In genomic region chr17:61631800-61632199, GRCh38 we compare ENCODE assay signal across 30 cellular contexts. TPM values are rescaled to one million over a fixed set of nuclear protein-coding genes. Genes with fewer than 3 reads are reported as not detected.
"Had no signal": no experiment of that assay in that cellular context is flagged by ENCODE, and none has a peak within 500 bp of the region (broad histone marks: within the 10 kb centered on the region; RNA-seq: fewer than 3 reads in every experiment).

No MANE protein-coding gene starts in this region.

- H3K27ac ChIP-seq: stomach, suprapubic skin, testis, thoracic aorta, thyroid gland, tibial artery, tibial nerve, transverse colon, upper lobe of left lung, upper lobe of right lung, uterus, vagina had no signal

- ATAC-seq: stimulated activated effector memory CD8-positive, alpha-beta T cell treated with anti-CD3 and anti-CD28 coated beads, Interleukin-12 subunit alpha, Interleukin-12 subunit beta, amount 100 ng/mL, for 72 hours; stimulated activated memory B cell treated with anti-CD40 and anti-IgM and Interleukin-4, amounts not matched to agents 10 μg/mL and 1 μg/mL and 100 μg/mL, for 72 hours; stimulated activated naive B cell treated with anti-CD40 and anti-IgM and Interleukin-4, amounts not matched to agents 10 μg/mL and 1 μg/mL and 100 μg/mL, for 72 hours; stimulated activated naive CD8-positive, alpha-beta T cell treated with anti-CD3 and anti-CD28 coated beads, Interleukin-15, amount 100 ng/mL, for 72 hours; stimulated activated naive CD8-positive, alpha-beta T cell treated with anti-CD3 and anti-CD28 coated beads, Interleukin-15, Interleukin-2, amounts not matched to agents 100 U/mL and 50 U/mL, for 24 hours; upper lobe of right lung had no signal

- H3K4me1 ChIP-seq: stomach, suprapubic skin, testis, thyroid gland, tibial artery, tibial nerve, transverse colon, upper lobe of left lung, upper lobe of right lung, uterus, vagina had no signal

- FAIRE-seq: urothelium cell line had no signal

- DNase-seq: stimulated activated CD4-positive, alpha-beta T cell treated with anti-CD3 and anti-CD28 coated beads, Interleukin-2, amount 100 ng/mL, for 48 hours; stimulated activated CD4-positive, alpha-beta T cell treated with anti-CD3 and anti-CD28 coated beads, Interleukin-4, amount 100 ng/mL, for 1 hour; stimulated activated CD4-positive, alpha-beta T cell treated with anti-CD3 and anti-CD28 coated beads, Interleukin-4, amount 100 ng/mL, for 24 hours; stimulated activated CD4-positive, alpha-beta T cell treated with anti-CD3 and anti-CD28 coated beads, Interleukin-4, amount 100 ng/mL, for 4 hours; stimulated activated CD8-positive, alpha-beta memory T cell treated with anti-CD3 and anti-CD28 coated beads, Interleukin-4, amount 100 ng/mL, for 48 hours; stimulated activated naive B cell treated with anti-CD40 and anti-IgM and Interleukin-4, amounts not matched to agents 10 μg/mL and 1 μg/mL and 100 μg/mL, for 72 hours; stimulated activated naive CD4-positive, alpha-beta T cell; stimulated activated naive CD4-positive, alpha-beta T cell treated with Interleukin-2 at 50 U/mL for 16 hours; stimulated activated naive CD8-positive, alpha-beta T cell treated with anti-CD3 and anti-CD28 coated beads, Interleukin-15, amount 100 ng/mL, for 72 hours; stimulated activated naive CD8-positive, alpha-beta T cell treated with anti-CD3 and anti-CD28 coated beads, Interleukin-15, Interleukin-2, amounts not matched to agents 100 U/mL and 50 U/mL, for 24 hours; stomach; substantia nigra; testis; thyroid gland; tibial artery; transverse colon; trophoblast cell; upper lobe of left lung; upper lobe of right lung; uterus had no signal

- H3K9me3 ChIP-seq: suprapubic skin, testis, thoracic aorta, thyroid gland, upper lobe of left lung, upper lobe of right lung, uterus, vagina had no signal

- H3K36me3 ChIP-seq: stomach, suprapubic skin, thoracic aorta, thyroid gland, tibial artery, tibial nerve, transverse colon, upper lobe of left lung, upper lobe of right lung, vagina had no signal

- H3K4me3 ChIP-seq: stomach, suprapubic skin, testis, thoracic aorta, thyroid gland, tibial artery, tibial nerve, transverse colon, upper lobe of left lung, upper lobe of right lung, uterus, vagina had no signal

- H3K27me3 ChIP-seq: testis, thyroid gland, tibial artery, tibial nerve, upper lobe of left lung, upper lobe of right lung, uterus, vagina had no signal

RNA-seq across cellular contexts. Expression of gene NACA2, which starts 40.8 kb away (rescaled TPM):
- total RNA-seq: stomach, suprapubic skin, temporal lobe, thoracic aorta, thyroid gland, tibial nerve, transverse colon, upper lobe of left lung, upper lobe of right lung, ureter, urinary bladder, uterus, vagina had no signal
- polyA plus RNA-seq: urinary bladder had no signal
